ENCODE assay signal across 8 cellular contexts in genomic region chr15:90184119-90184785, GRCh38. TPM values are rescaled to one million over a fixed set of nuclear protein-coding genes. Genes with fewer than 3 reads are reported as not detected.
A peak's percentile ranks its signal among the peaks of the same experiment; 100 is the strongest.
DNase-seq lines count a peak whose midpoint lies in the region; ATAC-seq and TF ChIP-seq lines count a peak whose summit lies in the region.

No MANE protein-coding gene starts in this region.

- H3K27ac Mint-ChIP-seq in memory B cell = peak overlapping the region; percentile 95

- no peaks in the 10 kb centered on the region for H3K36me3 ChIP-seq in stomach smooth muscle (ENCODE audit: control insufficient read depth in 2 of 2, insufficient read depth in 2 of 2, low read length in 2 of 2)

- ATAC-seq in GM21360 (IDR thresholded peaks at IDR 0.05; ENCODE audit: unreplicated experiment) = peak; percentile 60
- ATAC-seq in SK-N-SH treated with all-trans-retinoic acid at 6 μM for 48 hours = peak; percentile 82
- ATAC-seq in memory B cell (ENCODE audit: low read depth) = peak; percentile 62

- peaks cover 9% of the 10 kb centered on the region for H3K36me3 Mint-ChIP-seq in memory B cell

- intact Hi-C loops in dorsolateral prefrontal cortex (cut with DNase I) = no loop called here

- no peaks in the 10 kb centered on the region for H3K27me3 ChIP-seq in HL-60 (ENCODE audit: insufficient read depth, poor library complexity, severe bottlenecking)
- no peaks in the 10 kb centered on the region for H3K27me3 ChIP-seq in dorsolateral prefrontal cortex
- H3K27me3 ChIP-seq in stomach smooth muscle (ENCODE audit: control insufficient read depth in 1 of 2, insufficient read depth in 2 of 2, low read length in 2 of 2) = no peaks in the 10 kb centered on the region

- DNase-seq in DMS153 treated with DMSO at 0.1 percent for 48 hours (lab: John Stamatoyannopoulos, UW; ENCODE audit: unreplicated experiment) (peak; percentile 13), HL-60 (ENCODE audit: low read depth in 1 of 2, low spot score in 1 of 2) (no peak), dorsolateral prefrontal cortex (peak in 6 of 10 donors; percentile 49 to 66 (median 60)), memory B cell (ENCODE audit: low spot score in 2 of 2) (peak; percentile 33 to 41)
- DNase-seq in effector CD4-positive, alpha-beta T cell = no peak

- H3K4me1 Mint-ChIP-seq in memory B cell = peaks cover 40% of the 10 kb centered on the region

- H3K27ac ChIP-seq in HL-60 (replicated peaks) (no peak overlapping the region), dorsolateral prefrontal cortex (peak overlapping the region; percentile 42 to 99 (median 95)), stomach smooth muscle (ENCODE audit: low read length) (peak overlapping the region; percentile 97)

- H3K4me3 ChIP-seq in HL-60 (replicated peaks; ENCODE audit: insufficient read depth, low read length) (peak overlapping the region; percentile 93), dorsolateral prefrontal cortex (peak overlapping the region; percentile 50 to 94 (median 84)), stomach smooth muscle (ENCODE audit: low read length in 2 of 2) (peak overlapping the region; percentile 64 to 77)

- H3K27me3 Mint-ChIP-seq in memory B cell = no peaks in the 10 kb centered on the region

- no peaks in the 10 kb centered on the region for H3K9me3 ChIP-seq in stomach smooth muscle (ENCODE audit: control insufficient read depth in 2 of 2, low read length in 2 of 2)

- TF ChIP-seq CTCF in HL-60 (IDR thresholded peaks at IDR 0.05; ENCODE audit: insufficient read depth, low read length) (no peak), dorsolateral prefrontal cortex (IDR thresholded peaks at IDR 0.05 in 54 of 56, conservative IDR thresholded peaks at IDR 0.05 in 2 of 56; ENCODE audit: low read depth in 1 of 56, partially characterized antibody in 56 of 56) (peak in 1 of 56 donors; percentile 3)

- peaks cover 31% of the 10 kb centered on the region for H3K4me1 ChIP-seq in stomach smooth muscle (ENCODE audit: control insufficient read depth, insufficient read depth, low read length)

- H3K4me3 Mint-ChIP-seq in memory B cell = peak overlapping the region; percentile 93

- H3K9ac ChIP-seq in stomach smooth muscle (ENCODE audit: low read length in 2 of 2) = peak overlapping the region; percentile 81 to 94

- H3K9me3 Mint-ChIP-seq in memory B cell = no peaks in the 10 kb centered on the region

TF ChIP-seq in SK-N-SH treated with all-trans-retinoic acid at 6 μM for 48 hours, 23 proteins besides CTCF, POLR2A, EP300 and RAD21:
- TF ChIP-seq GLIS3 (CRISPR knock-in tag; IDR thresholded peaks at IDR 0.05) (peak; percentile 74; the same call in 1 of the 2 replicates), TOX (CRISPR knock-in tag; IDR thresholded peaks at IDR 0.05; ENCODE audit: borderline replicate concordance) (no peak)

RNA-seq across cellular contexts. Expression of gene SEMA4B, which starts 16.9 kb away (rescaled TPM):
- total RNA-seq in dorsolateral prefrontal cortex = 100 to 1,000 TPM in 10 of 120 experiments, 10 to 100 TPM in 110; 21.9 to 147 (median 66.9) TPM

RNA-seq across cellular contexts. Expression of gene CIB1, which starts 49.5 kb away (rescaled TPM):
- total RNA-seq in dorsolateral prefrontal cortex = 10 to 100 TPM; 22.2 to 60.6 (median 33.3) TPM

RNA-seq across cellular contexts. Expression of gene GDPGP1, which starts 49.8 kb away (rescaled TPM):
- 10 to 100 TPM in 109 of 120 experiments, 1 to 10 TPM in 11; 7.3 to 21.9 (median 14.1) TPM for total RNA-seq in dorsolateral prefrontal cortex

Comparison
In these comparisons a context has a peak if more than half of its experiments do, and no peak if none do; other contexts are left out.
1. DNase-seq: peak in DMS153 treated with DMSO at 0.1 percent for 48 hours (single experiment), dorsolateral prefrontal cortex (6 of 10) and memory B cell (2 of 2); none in HL-60 (0 of 2) and effector CD4-positive, alpha-beta T cell (single experiment).
2. Peak in every context shown above with its lines, with median percentiles within 50 percentile points of each other: ATAC-seq and H3K4me3 ChIP-seq.